15 cellular contexts compared by ENCODE assay signal in genomic region chrX:1506916-1507315, GRCh38. TPM values are rescaled to one million over a fixed set of nuclear protein-coding genes. Genes with fewer than 3 reads are reported as not detected.
"Had no signal": no experiment of that assay in that cellular context is flagged by ENCODE, and none has a peak within 500 bp of the region (broad histone marks: within the 10 kb centered on the region; RNA-seq: fewer than 3 reads in every experiment).

No MANE protein-coding gene starts in this region.

- ATAC-seq: left lobe of liver had no signal

- DNase-seq: activated CD4-positive, alpha-beta T cell treated with anti-CD3 and anti-CD28 coated beads for 36 hours; esophagus squamous epithelium; foreskin fibroblast; glutamatergic neuron; stimulated activated CD4-positive, alpha-beta T cell treated with anti-CD3 and anti-CD28 coated beads, Interleukin-15, amount 100 ng/mL, for 24 hours; stimulated activated CD4-positive, alpha-beta T cell treated with anti-CD3 and anti-CD28 coated beads, Interleukin-4, amount 100 ng/mL, for 4 hours; T-helper 9 cell; thyroid gland had no signal

- H3K4me3 ChIP-seq: ascending aorta, esophagus squamous epithelium, mucosa of descending colon, thyroid gland, vagina had no signal

- H3K9me3 ChIP-seq: ascending aorta, esophagus squamous epithelium, mucosa of descending colon, thyroid gland, vagina had no signal

- H3K36me3 ChIP-seq: ascending aorta, esophagus squamous epithelium, thyroid gland, vagina had no signal

- H3K27ac ChIP-seq: ascending aorta, esophagus squamous epithelium, thyroid gland, vagina had no signal

- H3K27me3 ChIP-seq: ascending aorta, esophagus squamous epithelium, thyroid gland, vagina had no signal

- H3K27me3 Mint-ChIP-seq: activated CD4-positive, alpha-beta T cell treated with anti-CD3 and anti-CD28 coated beads for 36 hours; naive thymus-derived CD8-positive, alpha-beta T cell had no signal

- H3K9me3 Mint-ChIP-seq: naive thymus-derived CD8-positive, alpha-beta T cell had no signal

- H3K4me1 ChIP-seq: ascending aorta, esophagus squamous epithelium, thyroid gland, vagina had no signal

- H3K4me3 Mint-ChIP-seq: activated CD4-positive, alpha-beta T cell treated with anti-CD3 and anti-CD28 coated beads for 36 hours had no signal

RNA-seq across cellular contexts. Expression of gene P2RY8, which starts 30.1 kb away (rescaled TPM):
- total RNA-seq: bronchial epithelial cell, mammary epithelial cell had no signal
